1 cellular context compared by ENCODE assay signal in the genomic region with DNA sequence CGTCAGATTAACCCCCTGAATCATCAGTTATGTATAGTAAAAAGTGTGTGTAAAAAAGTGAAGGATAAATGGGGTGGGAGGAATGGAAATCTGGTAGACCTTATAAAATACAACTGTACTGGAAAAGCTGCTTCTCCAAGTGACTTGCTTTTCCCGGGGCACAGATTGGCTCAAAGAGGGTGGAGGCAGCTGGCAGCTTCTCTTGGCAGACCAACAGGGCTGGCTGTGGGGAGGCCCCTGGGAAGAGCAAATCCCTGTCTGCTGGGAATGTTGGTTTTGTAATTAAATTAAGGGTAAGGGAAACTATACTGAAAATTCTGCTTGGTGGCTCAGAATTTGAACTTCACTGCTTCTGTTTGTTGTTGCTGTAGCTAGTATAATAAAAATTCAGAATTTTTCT.
TF ChIP-seq lines count a peak whose summit lies in the region.

No MANE protein-coding gene starts in this region.

TF ChIP-seq in HCT116, 20 proteins besides CTCF, POLR2A, EP300 and RAD21:
- TF ChIP-seq CEBPB (IDR thresholded peaks at IDR 0.05; ENCODE audit: low read depth) (no peak), SP1 (IDR thresholded peaks at IDR 0.05; ENCODE audit: low read depth) (no peak), ELF1 (IDR thresholded peaks at IDR 0.05; ENCODE audit: borderline replicate concordance, low read depth) (no peak), YY1 (IDR thresholded peaks at IDR 0.05; ENCODE audit: extremely low read depth, insufficient replicate concordance, low read depth, low read length) (no peak), TCF7L2 (IDR thresholded peaks at IDR 0.05; ENCODE audit: borderline replicate concordance, extremely low read depth, insufficient read depth, insufficient read length) (no peak), SRF (IDR thresholded peaks at IDR 0.05; ENCODE audit: low read depth) (no peak), JUND (IDR thresholded peaks at IDR 0.05) (no peak), EZH2phosphoT487 (IDR thresholded peaks at IDR 0.05; ENCODE audit: borderline replicate concordance) (no peak), EZH2 (IDR thresholded peaks at IDR 0.05) (no peak), EGR1 (IDR thresholded peaks at IDR 0.05; ENCODE audit: low read depth) (no peak), SIN3A (IDR thresholded peaks at IDR 0.05; ENCODE audit: low read depth) (no peak)
- TF ChIP-seq, protein P1, sequence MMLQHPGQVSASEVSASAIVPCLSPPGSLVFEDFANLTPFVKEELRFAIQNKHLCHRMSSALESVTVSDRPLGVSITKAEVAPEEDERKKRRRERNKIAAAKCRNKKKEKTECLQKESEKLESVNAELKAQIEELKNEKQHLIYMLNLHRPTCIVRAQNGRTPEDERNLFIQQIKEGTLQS (IDR thresholded peaks at IDR 0.05) = no peak
- TF ChIP-seq, protein P2, sequence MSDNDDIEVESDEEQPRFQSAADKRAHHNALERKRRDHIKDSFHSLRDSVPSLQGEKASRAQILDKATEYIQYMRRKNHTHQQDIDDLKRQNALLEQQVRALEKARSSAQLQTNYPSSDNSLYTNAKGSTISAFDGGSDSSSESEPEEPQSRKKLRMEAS (IDR thresholded peaks at IDR 0.05) = no peak
- TF ChIP-seq, protein P3, sequence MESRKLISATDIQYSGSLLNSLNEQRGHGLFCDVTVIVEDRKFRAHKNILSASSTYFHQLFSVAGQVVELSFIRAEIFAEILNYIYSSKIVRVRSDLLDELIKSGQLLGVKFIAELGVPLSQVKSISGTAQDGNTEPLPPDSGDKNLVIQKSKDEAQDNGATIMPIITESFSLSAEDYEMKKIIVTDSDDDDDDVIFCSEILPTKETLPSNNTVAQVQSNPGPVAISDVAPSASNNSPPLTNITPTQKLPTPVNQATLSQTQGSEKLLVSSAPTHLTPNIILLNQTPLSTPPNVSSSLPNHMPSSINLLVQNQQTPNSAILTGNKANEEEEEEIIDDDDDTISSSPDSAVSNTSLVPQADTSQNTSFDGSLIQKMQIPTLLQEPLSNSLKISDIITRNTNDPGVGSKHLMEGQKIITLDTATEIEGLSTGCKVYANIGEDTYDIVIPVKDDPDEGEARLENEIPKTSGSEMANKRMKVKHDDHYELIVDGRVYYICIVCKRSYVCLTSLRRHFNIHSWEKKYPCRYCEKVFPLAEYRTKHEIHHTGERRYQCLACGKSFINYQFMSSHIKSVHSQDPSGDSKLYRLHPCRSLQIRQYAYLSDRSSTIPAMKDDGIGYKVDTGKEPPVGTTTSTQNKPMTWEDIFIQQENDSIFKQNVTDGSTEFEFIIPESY (IDR thresholded peaks at IDR 0.05; ENCODE audit: extremely low read depth, insufficient replicate concordance, low read length) = no peak
- TF ChIP-seq, protein P4, sequence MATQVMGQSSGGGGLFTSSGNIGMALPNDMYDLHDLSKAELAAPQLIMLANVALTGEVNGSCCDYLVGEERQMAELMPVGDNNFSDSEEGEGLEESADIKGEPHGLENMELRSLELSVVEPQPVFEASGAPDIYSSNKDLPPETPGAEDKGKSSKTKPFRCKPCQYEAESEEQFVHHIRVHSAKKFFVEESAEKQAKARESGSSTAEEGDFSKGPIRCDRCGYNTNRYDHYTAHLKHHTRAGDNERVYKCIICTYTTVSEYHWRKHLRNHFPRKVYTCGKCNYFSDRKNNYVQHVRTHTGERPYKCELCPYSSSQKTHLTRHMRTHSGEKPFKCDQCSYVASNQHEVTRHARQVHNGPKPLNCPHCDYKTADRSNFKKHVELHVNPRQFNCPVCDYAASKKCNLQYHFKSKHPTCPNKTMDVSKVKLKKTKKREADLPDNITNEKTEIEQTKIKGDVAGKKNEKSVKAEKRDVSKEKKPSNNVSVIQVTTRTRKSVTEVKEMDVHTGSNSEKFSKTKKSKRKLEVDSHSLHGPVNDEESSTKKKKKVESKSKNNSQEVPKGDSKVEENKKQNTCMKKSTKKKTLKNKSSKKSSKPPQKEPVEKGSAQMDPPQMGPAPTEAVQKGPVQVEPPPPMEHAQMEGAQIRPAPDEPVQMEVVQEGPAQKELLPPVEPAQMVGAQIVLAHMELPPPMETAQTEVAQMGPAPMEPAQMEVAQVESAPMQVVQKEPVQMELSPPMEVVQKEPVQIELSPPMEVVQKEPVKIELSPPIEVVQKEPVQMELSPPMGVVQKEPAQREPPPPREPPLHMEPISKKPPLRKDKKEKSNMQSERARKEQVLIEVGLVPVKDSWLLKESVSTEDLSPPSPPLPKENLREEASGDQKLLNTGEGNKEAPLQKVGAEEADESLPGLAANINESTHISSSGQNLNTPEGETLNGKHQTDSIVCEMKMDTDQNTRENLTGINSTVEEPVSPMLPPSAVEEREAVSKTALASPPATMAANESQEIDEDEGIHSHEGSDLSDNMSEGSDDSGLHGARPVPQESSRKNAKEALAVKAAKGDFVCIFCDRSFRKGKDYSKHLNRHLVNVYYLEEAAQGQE (IDR thresholded peaks at IDR 0.05; ENCODE audit: low read depth) = no peak
